In genomic region chr17:79169861-79170260, GRCh38 we compare ENCODE assay signal across 26 cellular contexts.
"Had no signal": no experiment of that assay in that cellular context is flagged by ENCODE, and none has a peak within 500 bp of the region (broad histone marks: within the 10 kb centered on the region; RNA-seq: fewer than 3 reads in every experiment).

No MANE protein-coding gene starts in this region.

- H3K4me1 ChIP-seq: colonic mucosa, esophagus squamous epithelium, gastrocnemius medialis, heart right ventricle, left lung, lower lobe of right lung had no signal

- ATAC-seq: effector memory CD8-positive, alpha-beta T cell; esophagus mucosa; gastrocnemius medialis; heart right ventricle; left cardiac atrium; left lung; left ventricle myocardium superior; mucosa of descending colon had no signal

- FAIRE-seq: endometrium, islet of Langerhans, keratinocyte had no signal

- H3K27ac ChIP-seq: colonic mucosa, epithelial cell of prostate, esophagus squamous epithelium, gastrocnemius medialis, heart right ventricle, left lung, lower lobe of right lung had no signal

- H3K4me3 ChIP-seq: colonic mucosa, esophagus squamous epithelium, gastrocnemius medialis, heart right ventricle, left lung, lower lobe of right lung, mucosa of descending colon had no signal

- H3K36me3 ChIP-seq: colonic mucosa, esophagus squamous epithelium, gastrocnemius medialis, heart right ventricle, left lung, lower lobe of right lung had no signal

- H3K9me3 ChIP-seq: colonic mucosa, esophagus squamous epithelium, gastrocnemius medialis, heart right ventricle, left lung, lower lobe of right lung, mucosa of descending colon had no signal

- DNase-seq: colonic mucosa; cortex of kidney; effector CD8-positive, alpha-beta T cell; effector memory CD8-positive, alpha-beta T cell; endodermal cell; erythroblast; esophagus squamous epithelium; foreskin fibroblast; foreskin melanocyte; gastrocnemius medialis; glutamatergic neuron; head of caudate nucleus; heart right ventricle; hippocampal formation; left cardiac atrium; left lung; left ventricle myocardium superior; lower lobe of right lung; mesenchymal stem cell; mucosa of descending colon; naive B cell had no signal
